1 cellular context compared by ENCODE assay signal in the genomic region with DNA sequence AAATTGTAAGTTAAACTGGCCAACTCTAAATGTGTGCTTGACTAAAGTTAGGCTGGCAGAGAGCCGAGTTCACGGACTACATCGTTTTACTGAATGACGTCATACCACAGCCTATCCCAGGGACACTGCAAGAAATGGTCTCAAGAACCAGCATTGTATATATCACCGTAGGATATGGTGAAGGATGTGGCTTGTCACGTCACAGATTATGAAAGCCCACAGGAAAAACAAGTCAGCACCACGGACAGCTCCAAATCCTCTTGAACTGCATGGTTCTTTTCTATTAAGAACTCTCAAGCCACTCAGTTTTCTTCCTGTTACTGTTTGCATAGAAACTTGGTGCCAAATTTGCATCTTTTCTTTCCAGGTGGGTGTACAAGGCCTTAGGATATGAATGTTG.
A peak's percentile ranks its signal among the peaks of the same experiment; 100 is the strongest.
TF ChIP-seq lines count a peak whose summit lies in the region.

No MANE protein-coding gene starts in this region.

TF ChIP-seq in Ishikawa, 13 proteins besides CTCF, POLR2A, EP300 and RAD21 (continued from another document):
- TF ChIP-seq, protein P1, sequence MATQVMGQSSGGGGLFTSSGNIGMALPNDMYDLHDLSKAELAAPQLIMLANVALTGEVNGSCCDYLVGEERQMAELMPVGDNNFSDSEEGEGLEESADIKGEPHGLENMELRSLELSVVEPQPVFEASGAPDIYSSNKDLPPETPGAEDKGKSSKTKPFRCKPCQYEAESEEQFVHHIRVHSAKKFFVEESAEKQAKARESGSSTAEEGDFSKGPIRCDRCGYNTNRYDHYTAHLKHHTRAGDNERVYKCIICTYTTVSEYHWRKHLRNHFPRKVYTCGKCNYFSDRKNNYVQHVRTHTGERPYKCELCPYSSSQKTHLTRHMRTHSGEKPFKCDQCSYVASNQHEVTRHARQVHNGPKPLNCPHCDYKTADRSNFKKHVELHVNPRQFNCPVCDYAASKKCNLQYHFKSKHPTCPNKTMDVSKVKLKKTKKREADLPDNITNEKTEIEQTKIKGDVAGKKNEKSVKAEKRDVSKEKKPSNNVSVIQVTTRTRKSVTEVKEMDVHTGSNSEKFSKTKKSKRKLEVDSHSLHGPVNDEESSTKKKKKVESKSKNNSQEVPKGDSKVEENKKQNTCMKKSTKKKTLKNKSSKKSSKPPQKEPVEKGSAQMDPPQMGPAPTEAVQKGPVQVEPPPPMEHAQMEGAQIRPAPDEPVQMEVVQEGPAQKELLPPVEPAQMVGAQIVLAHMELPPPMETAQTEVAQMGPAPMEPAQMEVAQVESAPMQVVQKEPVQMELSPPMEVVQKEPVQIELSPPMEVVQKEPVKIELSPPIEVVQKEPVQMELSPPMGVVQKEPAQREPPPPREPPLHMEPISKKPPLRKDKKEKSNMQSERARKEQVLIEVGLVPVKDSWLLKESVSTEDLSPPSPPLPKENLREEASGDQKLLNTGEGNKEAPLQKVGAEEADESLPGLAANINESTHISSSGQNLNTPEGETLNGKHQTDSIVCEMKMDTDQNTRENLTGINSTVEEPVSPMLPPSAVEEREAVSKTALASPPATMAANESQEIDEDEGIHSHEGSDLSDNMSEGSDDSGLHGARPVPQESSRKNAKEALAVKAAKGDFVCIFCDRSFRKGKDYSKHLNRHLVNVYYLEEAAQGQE (IDR thresholded peaks at IDR 0.05; ENCODE audit: low read depth), result peak; percentile 96
- TF ChIP-seq ZBTB7A (IDR thresholded peaks at IDR 0.05; ENCODE audit: low read depth), result no peak
